In the genomic region with DNA sequence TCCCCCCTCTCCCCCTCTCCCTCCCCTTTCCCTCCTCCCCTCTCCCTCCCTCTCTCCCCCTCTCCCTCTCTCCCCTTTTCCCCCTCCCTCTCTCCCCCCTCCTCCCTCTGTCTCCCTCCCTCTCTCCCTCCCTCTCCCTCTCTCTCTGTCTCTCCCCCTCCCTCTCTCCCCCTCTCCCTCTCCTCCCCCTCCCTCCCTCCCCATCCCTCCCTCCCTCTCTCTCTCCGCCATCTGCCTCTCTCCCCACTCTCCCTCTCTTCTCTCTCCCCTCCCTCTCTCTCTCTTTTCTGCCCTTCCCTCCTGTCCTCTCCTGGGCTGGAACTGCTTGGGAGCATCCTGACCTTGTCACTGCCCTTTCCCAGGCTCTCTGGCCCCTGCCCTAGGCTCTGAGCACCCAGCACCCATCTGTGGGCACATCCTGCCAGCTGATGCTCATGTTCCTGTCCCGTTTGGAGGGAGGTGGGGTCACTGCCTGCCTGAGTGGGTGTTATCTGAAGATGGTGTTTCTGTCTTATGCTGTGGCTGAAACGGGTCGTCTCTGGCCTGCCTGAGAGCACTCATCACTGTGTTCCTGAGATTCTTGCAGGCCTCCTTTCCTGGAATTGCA, we compare ENCODE assay signal across 9 cellular contexts. TPM values are rescaled to one million over a fixed set of nuclear protein-coding genes. Genes with fewer than 3 reads are reported as not detected.
DNase-seq lines count a peak whose midpoint lies in the region; ATAC-seq lines count a peak whose summit lies in the region.
"Had no signal": no experiment of that assay in that cellular context is flagged by ENCODE, and none has a peak within 500 bp of the region (broad histone marks: within the 10 kb centered on the region; RNA-seq: fewer than 3 reads in every experiment).

No MANE protein-coding gene starts in this region.

- no peak for ATAC-seq in memory B cell (ENCODE audit: low read depth)
- no peak for ATAC-seq in HG03565 (IDR thresholded peaks at IDR 0.05; ENCODE audit: unreplicated experiment)

- H3K27ac ChIP-seq in substantia nigra (ENCODE audit: low read depth, low read length, poor library complexity, severe bottlenecking), result peak overlapping the region; percentile 95

- no peaks in the 10 kb centered on the region for H3K9me3 Mint-ChIP-seq in activated naive CD4-positive, alpha-beta T cell treated with anti-CD3 and anti-CD28 coated beads for 36 hours
- H3K9me3 Mint-ChIP-seq in memory B cell, result no peaks in the 10 kb centered on the region

- H3K36me3 Mint-ChIP-seq in activated naive CD4-positive, alpha-beta T cell treated with anti-CD3 and anti-CD28 coated beads for 36 hours (ENCODE audit: low read depth), result no peaks in the 10 kb centered on the region
- no peaks in the 10 kb centered on the region for H3K36me3 Mint-ChIP-seq in memory B cell

- H3K27me3 Mint-ChIP-seq in activated naive CD4-positive, alpha-beta T cell treated with anti-CD3 and anti-CD28 coated beads for 36 hours (ENCODE audit: low read depth), result no peaks in the 10 kb centered on the region
- H3K27me3 Mint-ChIP-seq in memory B cell, result peaks cover 9% of the 10 kb centered on the region

- H3K4me3 Mint-ChIP-seq in activated naive CD4-positive, alpha-beta T cell treated with anti-CD3 and anti-CD28 coated beads for 36 hours, result no peak overlapping the region
- peak overlapping the region; percentile 71 for H3K4me3 Mint-ChIP-seq in memory B cell

- no peak for DNase-seq in activated naive CD4-positive, alpha-beta T cell treated with anti-CD3 and anti-CD28 coated beads for 36 hours
- no peak for DNase-seq in activated naive CD4-positive, alpha-beta T cell treated with anti-CD3 and anti-CD28 coated beads, Interleukin-2, amount 50 U/mL, for 16 hours
- peak; percentile 36 for DNase-seq in activated T-cell treated with anti-CD3 and anti-CD28 coated beads, Interleukin-2, amount 50 U/mL, for 48 hours
- DNase-seq in memory B cell (ENCODE audit: low spot score in 2 of 2), result no peak
- peak in 7 of 49 donors; percentile 4 to 44 (median 21) for DNase-seq in substantia nigra (lab: John Stamatoyannopoulos, UW)
- no peak for DNase-seq in cerebellar nuclear complex (lab: John Stamatoyannopoulos, UW)
- DNase-seq in NCI-H1092 (lab: John Stamatoyannopoulos, UW), result no peak

- H3K27ac Mint-ChIP-seq in activated naive CD4-positive, alpha-beta T cell treated with anti-CD3 and anti-CD28 coated beads for 36 hours, result peak overlapping the region; percentile 76
- peak overlapping the region; percentile 91 for H3K27ac Mint-ChIP-seq in memory B cell

- intact Hi-C loops in activated naive CD4-positive, alpha-beta T cell treated with anti-CD3 and anti-CD28 coated beads for 36 hours (cut with micrococcal nuclease), result loop anchor here (1.0 to 2.0 kb wide), 7 partner anchors 40 to 314 kb away; a partner anchor contains a TSS

- H3K4me1 Mint-ChIP-seq in activated naive CD4-positive, alpha-beta T cell treated with anti-CD3 and anti-CD28 coated beads for 36 hours (ENCODE audit: low read depth), result peaks cover 13% of the 10 kb centered on the region
- peaks cover 10% of the 10 kb centered on the region for H3K4me1 Mint-ChIP-seq in memory B cell

- CTCF ChIA-PET in activated naive CD4-positive, alpha-beta T cell treated with anti-CD3 and anti-CD28 coated beads for 36 hours (lab: Charles Lee), result interaction anchor here (0.7 to 2.2 kb wide), 6 partner anchors 8 to 174 kb away, joined by 3 to 11 read pairs (median 4); no protein-coding TSS in a partner anchor

RNA-seq across cellular contexts. Expression of a gene that starts 10.8 kb away (rescaled TPM):
- not detected for total RNA-seq in activated naive CD4-positive, alpha-beta T cell treated with anti-CD3 and anti-CD28 coated beads for 36 hours
- total RNA-seq: pulmonary artery endothelial cell had no signal

RNA-seq across cellular contexts. Expression of a gene that starts 39.7 kb away (rescaled TPM):
- total RNA-seq in activated naive CD4-positive, alpha-beta T cell treated with anti-CD3 and anti-CD28 coated beads for 36 hours, result 1 to 10 TPM; 8.0 to 9.8 TPM

RNA-seq across cellular contexts. Expression of a gene that starts 46.7 kb away (rescaled TPM):
- total RNA-seq in activated naive CD4-positive, alpha-beta T cell treated with anti-CD3 and anti-CD28 coated beads for 36 hours, result 1 to 10 TPM; 6.7 to 8.4 TPM

Comparison
In these comparisons a context has a peak if more than half of its experiments do, and no peak if none do; other contexts are left out.
1. DNase-seq: peak in activated T-cell treated with anti-CD3 and anti-CD28 coated beads, Interleukin-2, amount 50 U/mL, for 48 hours (2 of 2); none in activated naive CD4-positive, alpha-beta T cell treated with anti-CD3 and anti-CD28 coated beads for 36 hours (single experiment), activated naive CD4-positive, alpha-beta T cell treated with anti-CD3 and anti-CD28 coated beads, Interleukin-2, amount 50 U/mL, for 16 hours (single experiment), memory B cell (0 of 2), cerebellar nuclear complex (0 of 2) and NCI-H1092 (single experiment).